In the genomic region with DNA sequence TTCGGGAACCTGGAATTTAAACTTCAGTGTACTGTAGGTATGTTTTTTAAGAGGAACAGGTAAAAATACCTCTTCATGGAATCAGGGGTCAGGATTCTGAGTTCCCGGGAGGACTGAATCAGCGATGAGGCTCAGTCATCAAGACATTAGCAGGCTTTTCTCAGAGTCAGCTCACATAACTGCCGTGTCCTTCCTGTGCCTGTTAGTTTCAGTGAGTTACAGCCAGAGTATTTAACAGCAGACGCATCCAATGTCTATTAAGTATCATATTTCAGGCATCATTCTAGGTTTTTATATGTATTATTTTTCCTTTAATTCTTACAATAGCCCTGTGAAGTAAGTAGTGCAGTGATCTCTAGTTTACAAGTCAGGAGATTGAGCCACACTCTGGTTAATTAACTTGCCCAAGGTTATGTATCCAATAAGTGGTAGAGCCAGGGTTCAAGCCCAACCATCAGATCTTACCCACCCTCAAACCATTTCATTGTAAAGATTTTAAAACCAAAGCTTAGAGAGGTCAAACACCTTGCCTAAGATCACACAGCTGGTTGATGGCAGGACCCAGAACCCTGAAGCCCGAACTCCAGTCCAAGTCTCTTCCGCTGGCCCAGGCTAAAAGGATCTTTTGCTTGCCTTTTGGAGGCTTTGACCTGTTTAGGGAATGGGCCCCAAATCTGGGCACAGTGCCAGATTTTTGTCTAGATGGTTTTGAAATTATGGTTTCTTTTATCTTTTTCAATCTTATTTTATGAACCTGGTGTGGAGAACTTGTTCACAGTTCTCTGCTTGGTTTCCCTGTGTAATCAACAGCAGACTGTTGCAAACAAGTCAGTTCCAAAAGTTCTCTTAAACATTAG, we compare ENCODE assay signal across 18 cellular contexts.
DNase-seq lines count a peak whose midpoint lies in the region; ATAC-seq, FAIRE-seq and TF ChIP-seq lines count a peak whose summit lies in the region.
"Had no signal": no experiment of that assay in that cellular context is flagged by ENCODE, and none has a peak within 500 bp of the region (broad histone marks: within the 10 kb centered on the region; RNA-seq: fewer than 3 reads in every experiment).

No MANE protein-coding gene starts in this region.

- H3K27ac ChIP-seq in IMR-90 (ENCODE audit: insufficient read depth, low read length) (no peak overlapping the region), kidney (ENCODE audit: low read depth in 2 of 2, low read length in 2 of 2) (no peak overlapping the region), smooth muscle cell (ENCODE audit: low read depth) (no peak overlapping the region)
- H3K27ac ChIP-seq: parathyroid adenoma had no signal

- H4K8ac ChIP-seq in IMR-90 (ENCODE audit: low read depth in 2 of 2, low read length in 2 of 2): no peak overlapping the region

- H3K79me1 ChIP-seq in IMR-90 (ENCODE audit: low read depth in 1 of 2, low read length in 2 of 2): no peaks in the 10 kb centered on the region

- dilution Hi-C loops in IMR-90 (cut with HindIII; ENCODE audit: low sequenced_read_pairs, unreplicated experiment): no loop called here

- no peak overlapping the region for H2AK5ac ChIP-seq in IMR-90 (ENCODE audit: low read depth, low read length)

- H3K4me1 Mint-ChIP-seq in nephron: peaks cover 35% of the 10 kb centered on the region

- H3K27ac Mint-ChIP-seq in nephron: peak overlapping the region; percentile 88 to 97 (median 89)
- H3K27ac Mint-ChIP-seq: activated T-helper 2 cell treated with anti-CD3 and anti-CD28 coated beads, Interferon-gamma antibody, Interleukin-2, Interleukin-4, amounts not matched to agents 10 μg/mL and 5 μg/mL and 100 μg/mL, durations not matched to agents 14 hours and 24 hours and 36 hours had no signal

- H3K4me1 ChIP-seq in IMR-90 (ENCODE audit: control insufficient read depth, insufficient read depth, low read length) (no peaks in the 10 kb centered on the region), kidney (ENCODE audit: control insufficient read depth in 1 of 2, insufficient read depth in 1 of 2, low read depth in 1 of 2, low read length in 2 of 2) (no peaks in the 10 kb centered on the region), smooth muscle cell (ENCODE audit: low read depth) (no peaks in the 10 kb centered on the region)
- H3K4me1 ChIP-seq: parathyroid adenoma had no signal

- H3K4me3 Mint-ChIP-seq in nephron: peak overlapping the region in 1 of 3 experiments; percentile 22

- H2BK15ac ChIP-seq in IMR-90 (ENCODE audit: low read depth, low read length): no peak overlapping the region

- H3K36me3 Mint-ChIP-seq in nephron (ENCODE audit: low read depth): no peaks in the 10 kb centered on the region

- intact Hi-C loops in IMR-90 (cut with micrococcal nuclease): no loop called here
- intact Hi-C loops in kidney (cut with DNase I): no loop called here

- H3K9me3 ChIP-seq in IMR-90 (ENCODE audit: control insufficient read depth, insufficient read depth, low read length): no peaks in the 10 kb centered on the region
- H3K9me3 ChIP-seq in kidney (ENCODE audit: control insufficient read depth in 1 of 2, low read length in 2 of 2): no peaks in the 10 kb centered on the region
- H3K9me3 ChIP-seq in smooth muscle cell (replicated peaks; ENCODE audit: low read depth): no peaks in the 10 kb centered on the region

- H3K14ac ChIP-seq in IMR-90 (replicated peaks; ENCODE audit: low read depth, low read length): no peak overlapping the region

- no peaks in the 10 kb centered on the region for H3K79me2 ChIP-seq in smooth muscle cell (ENCODE audit: low read depth)
- H3K79me2 ChIP-seq: parathyroid adenoma had no signal

- POLR2A ChIA-PET in IMR-90 (lab: Charles Lee; ENCODE audit: unreplicated experiment): no interaction called here

- no peak overlapping the region for H4K91ac ChIP-seq in IMR-90 (ENCODE audit: insufficient read depth, low read depth, low read length)

- DNase-seq in AG10803 (ENCODE audit: low read depth) (peak; percentile 86), IMR-90 (peak; percentile 13), astrocyte of the hippocampus (ENCODE audit: low read depth, low spot score) (peak; percentile 68), NCI-H748 treated with DMSO at 0.1 percent for 48 hours (lab: John Stamatoyannopoulos, UW) (no peak), medulla oblongata (ENCODE audit: extremely low spot score) (no peak), kidney (no peak), smooth muscle cell (lab: John Stamatoyannopoulos, UW; ENCODE audit: unreplicated experiment) (no peak)
- DNase-seq: activated CD4-positive, alpha-beta T cell treated with anti-CD3 and anti-CD28 coated beads, Interleukin-2, amount 50 U/mL, for 4 hours; C1 segment of cervical spinal cord; GF-D8; hippocampal formation; T-helper 2 cell had no signal

- BruUV-seq in IMR-90 (replicated peaks; lab: Mats Ljungman, UMichigan): no TSS peak

- no peak overlapping the region for H3K18ac ChIP-seq in IMR-90 (ENCODE audit: low read depth, low read length)

- CTCF ChIA-PET in IMR-90 (lab: Yijun Ruan, JAX): no interaction called here

- H2BK5ac ChIP-seq in IMR-90 (ENCODE audit: low read depth, low read length, poor library complexity, severe bottlenecking): no peak overlapping the region

- no peak for ATAC-seq in IMR-90 (ENCODE audit: low read depth)
- ATAC-seq: Panc1 had no signal

- H3K36me3 ChIP-seq in IMR-90 (ENCODE audit: control insufficient read depth, insufficient read depth, low read length) (no peaks in the 10 kb centered on the region), kidney (ENCODE audit: control insufficient read depth in 1 of 2, insufficient read depth in 2 of 2, low read length in 2 of 2) (no peaks in the 10 kb centered on the region), smooth muscle cell (ENCODE audit: low read depth) (no peaks in the 10 kb centered on the region)

- H3F3A ChIP-seq in smooth muscle cell (ENCODE audit: low read depth): no peaks in the 10 kb centered on the region

- no peak for TF ChIP-seq POLR2A in IMR-90 (IDR thresholded peaks at IDR 0.05; ENCODE audit: low read depth, low read length)

- WGBS in IMR-90 (ENCODE audit: extremely low coverage in 2 of 2, insufficient read length in 1 of 2), 2 experiments: 80% methylated on average over 1 of the region's 7 CpGs; no CpG with 5 or more reads in 1 of the 2 experiments
- WGBS in smooth muscle cell (ENCODE audit: low lambda C conversion rate): 69% methylated on average over 7 of the region's 7 CpGs

- no peak overlapping the region for H3K23ac ChIP-seq in IMR-90 (ENCODE audit: low read depth, low read length)

- no peak overlapping the region for H3K56ac ChIP-seq in IMR-90 (ENCODE audit: extremely low read depth, insufficient read depth, low read length)

- H3K4me2 ChIP-seq in IMR-90 (ENCODE audit: low read depth, low read length) (no peak overlapping the region), smooth muscle cell (no peak overlapping the region)

- H2AFZ ChIP-seq in IMR-90 (replicated peaks; ENCODE audit: low read length, poor library complexity) (no peak overlapping the region), smooth muscle cell (ENCODE audit: low read depth) (no peak overlapping the region)
- H2AFZ ChIP-seq: parathyroid adenoma had no signal

- H3K4me3 ChIP-seq in AG10803 (ENCODE audit: low read length): no peak overlapping the region
- no peak overlapping the region for H3K4me3 ChIP-seq in IMR-90 (ENCODE audit: insufficient read depth, low read depth, low read length)
- no peak overlapping the region for H3K4me3 ChIP-seq in kidney (ENCODE audit: low read length in 2 of 2)
- no peak overlapping the region for H3K4me3 ChIP-seq in smooth muscle cell
- H3K4me3 ChIP-seq: lung had no signal

- H3K9me1 ChIP-seq in IMR-90 (ENCODE audit: insufficient read depth, low read length): no peaks in the 10 kb centered on the region

- no peaks in the 10 kb centered on the region for H3K9me3 Mint-ChIP-seq in nephron
- H3K9me3 Mint-ChIP-seq: activated T-helper 2 cell treated with anti-CD3 and anti-CD28 coated beads, Interferon-gamma antibody, Interleukin-2, Interleukin-4, amounts not matched to agents 10 μg/mL and 5 μg/mL and 100 μg/mL, durations not matched to agents 14 hours and 24 hours and 36 hours had no signal

- in situ Hi-C loops in IMR-90 (cut with MboI; ENCODE audit: low sequenced_read_pairs): no loop called here

- H2BK20ac ChIP-seq in IMR-90 (ENCODE audit: low read depth, low read length): no peak overlapping the region

- H3K4ac ChIP-seq in IMR-90 (ENCODE audit: low read depth, low read length): no peak overlapping the region

- no peak for TF ChIP-seq CTCF in AG10803 (conservative IDR thresholded peaks at IDR 0.05; ENCODE audit: low read length)
- TF ChIP-seq CTCF in IMR-90 (conservative IDR thresholded peaks at IDR 0.05; ENCODE audit: low read depth, low read length): no peak
- no peak for TF ChIP-seq CTCF in nephron (IDR thresholded peaks at IDR 0.05; ENCODE audit: unreplicated experiment in 3 of 3)
- TF ChIP-seq CTCF in kidney (IDR thresholded peaks at IDR 0.05; ENCODE audit: borderline replicate concordance, extremely low read depth, insufficient read depth): no peak
- TF ChIP-seq CTCF in smooth muscle cell (IDR thresholded peaks at IDR 0.05; ENCODE audit: borderline replicate concordance, insufficient read depth, poor library complexity, severe bottlenecking): no peak

- H2BK120ac ChIP-seq in IMR-90 (ENCODE audit: low read depth, low read length): no peak overlapping the region

- H3K27me3 ChIP-seq in IMR-90 (ENCODE audit: control insufficient read depth, insufficient read depth, low read length) (no peaks in the 10 kb centered on the region), smooth muscle cell (ENCODE audit: low read depth) (no peaks in the 10 kb centered on the region)

- H3K9ac ChIP-seq in IMR-90 (ENCODE audit: low read depth, low read length) (no peak overlapping the region), kidney (ENCODE audit: low read length in 2 of 2) (no peak overlapping the region), smooth muscle cell (ENCODE audit: low read depth) (no peak overlapping the region)
- H3K9ac ChIP-seq: parathyroid adenoma had no signal

- no peak overlapping the region for H4K5ac ChIP-seq in IMR-90 (ENCODE audit: low read depth, low read length)

- H2AK9ac ChIP-seq in IMR-90 (replicated peaks; ENCODE audit: low read depth, low read length, poor library complexity): no peak overlapping the region

- H3K27me3 Mint-ChIP-seq in nephron (ENCODE audit: low read depth): peaks cover 5% of the 10 kb centered on the region

- no peak for TF ChIP-seq RAD21 in IMR-90 (IDR thresholded peaks at IDR 0.05; ENCODE audit: low read length)

- FAIRE-seq in kidney (lab: Jason Lieb, UNC): no peak
- FAIRE-seq: bronchial epithelial cell had no signal

- H4K20me1 ChIP-seq in IMR-90 (ENCODE audit: insufficient read depth, low read length): no peaks in the 10 kb centered on the region
- H4K20me1 ChIP-seq in smooth muscle cell (ENCODE audit: low read depth): no peaks in the 10 kb centered on the region

TF ChIP-seq in IMR-90, 13 proteins besides CTCF, POLR2A, EP300 and RAD21 (continues in another document):
- TF ChIP-seq CEBPB (IDR thresholded peaks at IDR 0.05; ENCODE audit: low read depth, low read length) (no peak), RCOR1 (IDR thresholded peaks at IDR 0.05; ENCODE audit: insufficient replicate concordance, low read length) (no peak), SMC3 (IDR thresholded peaks at IDR 0.05; ENCODE audit: low read depth, low read length) (no peak)

Comparison
In these comparisons a context has a peak if more than half of its experiments do, and no peak if none do; other contexts are left out.
1. DNase-seq: peak in AG10803 (single experiment), IMR-90 (single experiment) and astrocyte of the hippocampus (single experiment); none in NCI-H748 treated with DMSO at 0.1 percent for 48 hours (single experiment), medulla oblongata (single experiment), kidney (single experiment) and smooth muscle cell (single experiment).